Comparison of ENCODE assay signal across 1 cellular context in the genomic region with DNA sequence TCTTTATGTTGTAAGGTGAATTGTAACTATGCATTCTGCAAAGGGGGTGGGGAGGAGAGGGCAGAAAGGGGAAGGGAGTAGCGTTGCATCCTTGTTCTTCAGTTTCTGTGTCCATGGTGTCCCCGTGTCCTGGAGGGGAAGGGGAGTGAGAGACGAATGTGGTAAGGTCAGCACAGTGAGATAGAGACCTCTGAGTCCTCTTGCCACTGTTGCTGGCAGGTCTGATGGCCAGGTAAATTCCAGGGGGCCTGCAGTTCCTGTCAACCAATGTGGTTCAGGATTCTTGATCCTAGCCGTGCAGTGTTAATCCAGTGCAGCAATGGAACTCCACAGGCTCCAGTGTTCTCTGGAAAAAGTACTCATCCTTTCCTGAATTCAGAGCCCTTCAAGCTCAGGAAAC.
TF ChIP-seq lines count a peak whose summit lies in the region.

No MANE protein-coding gene starts in this region.

TF ChIP-seq in H1, 55 proteins besides CTCF, POLR2A, EP300 and RAD21:
- peak; percentile 50; the same call in 1 of the 2 replicates for TF ChIP-seq POLR2AphosphoS5 (IDR thresholded peaks at IDR 0.05; ENCODE audit: low read depth, low read length)
- no peak for TF ChIP-seq PHF8 (conservative IDR thresholded peaks at IDR 0.05; ENCODE audit: low read depth, low read length)
TF ChIP-seq in H1: peak in this region for 1.
